8 cellular contexts compared by ENCODE assay signal in genomic region chr22:30212363-30212995, GRCh38. TPM values are rescaled to one million over a fixed set of nuclear protein-coding genes. Genes with fewer than 3 reads are reported as not detected.
DNase-seq lines count a peak whose midpoint lies in the region; ATAC-seq, FAIRE-seq and TF ChIP-seq lines count a peak whose summit lies in the region.

No MANE protein-coding gene starts in this region.

- H3K4me3 ChIP-seq in adipocyte (ENCODE audit: low read length) (no peak overlapping the region), kidney epithelial cell (ENCODE audit: low read depth, low read length) (no peak overlapping the region), upper lobe of left lung (no peak overlapping the region), coronary artery (no peak overlapping the region)

- TF ChIP-seq POLR2A in upper lobe of left lung (IDR thresholded peaks at IDR 0.05): no peak

- peak overlapping the region; percentile 7 for H3K9ac ChIP-seq in adipocyte (ENCODE audit: low read length)

- no peak for FAIRE-seq in D721Med (lab: Jason Lieb, UNC)

- TF ChIP-seq CTCF in kidney epithelial cell (IDR thresholded peaks at IDR 0.05; ENCODE audit: insufficient read depth, low read length, poor library complexity, severe bottlenecking): no peak
- peak in 2 of 6 experiments; percentile 2 to 8 for TF ChIP-seq CTCF in upper lobe of left lung (IDR thresholded peaks at IDR 0.05)
- no peak for TF ChIP-seq CTCF in D721Med (IDR thresholded peaks at IDR 0.05; ENCODE audit: insufficient read depth, missing control alignments)
- TF ChIP-seq CTCF in coronary artery (IDR thresholded peaks at IDR 0.05): no peak

- ATAC-seq in upper lobe of left lung (ENCODE audit: low FRiP score in 2 of 2) (peak; percentile 81 to 91), HG02571 (IDR thresholded peaks at IDR 0.05; ENCODE audit: unreplicated experiment) (no peak)

- peak in 2 of 4 donors; percentile 33 to 99 for TF ChIP-seq EP300 in upper lobe of left lung (IDR thresholded peaks at IDR 0.05)

- H3K9me3 ChIP-seq in adipocyte (ENCODE audit: control insufficient read depth, low read length) (no peaks in the 10 kb centered on the region), upper lobe of left lung (no peaks in the 10 kb centered on the region)

- no peaks in the 10 kb centered on the region for H3K36me3 ChIP-seq in adipocyte (ENCODE audit: control insufficient read depth, insufficient read depth, low read length, severe bottlenecking)
- no peaks in the 10 kb centered on the region for H3K36me3 ChIP-seq in kidney epithelial cell (ENCODE audit: control insufficient read depth, insufficient read depth, low read length)
- no peaks in the 10 kb centered on the region for H3K36me3 ChIP-seq in upper lobe of left lung

- 39 to 41% methylated on average over 5 of the region's 5 CpGs for WGBS in upper lobe of left lung, 2 donors

- H3K27me3 ChIP-seq in adipocyte (replicated peaks; ENCODE audit: control insufficient read depth, insufficient read depth, low read length) (no peaks in the 10 kb centered on the region), kidney epithelial cell (ENCODE audit: control insufficient read depth, insufficient read depth, low read length) (no peaks in the 10 kb centered on the region), upper lobe of left lung (no peaks in the 10 kb centered on the region)

- peak overlapping the region; percentile 30 to 90 (median 73) for H3K27ac ChIP-seq in upper lobe of left lung
- H3K27ac ChIP-seq in coronary artery: peak overlapping the region in 1 of 2 donors; percentile 40

- peak; percentile 84 for DNase-seq in AG08396 (ENCODE audit: low spot score)
- peak; percentile 87 for DNase-seq in HS-5 (ENCODE audit: low read depth)
- DNase-seq in adipocyte (ENCODE audit: low read depth): peak; percentile 80
- peak; percentile 98 for DNase-seq in kidney epithelial cell (ENCODE audit: low read depth)
- peak in 1 of 2 donors; percentile 96 for DNase-seq in upper lobe of left lung
- DNase-seq in D721Med (ENCODE audit: insufficient read length, low spot score): no peak
- DNase-seq in coronary artery (ENCODE audit: low spot score): no peak

- H3K4me1 ChIP-seq in adipocyte (ENCODE audit: control insufficient read depth, insufficient read depth, low read length) (peaks cover 31% of the 10 kb centered on the region), upper lobe of left lung (peaks cover 17 to 26% (median 22%) of the 10 kb centered on the region in 4 donors)

RNA-seq across cellular contexts. Expression of gene LIF, which starts 34.1 kb away (rescaled TPM):
- 108 and 112 TPM in 2 replicates for total RNA-seq in kidney epithelial cell
- total RNA-seq in upper lobe of left lung: 10 to 100 TPM in 1 of 6 donors, 1 to 10 TPM in 4, under 1 TPM in 1; 0.89 to 16.9 (median 3.8) TPM

RNA-seq across cellular contexts. Expression of gene OSM, which starts 54.2 kb away (rescaled TPM):
- total RNA-seq in kidney epithelial cell (not detected in 2 replicates), upper lobe of left lung (10 to 100 TPM in 1 of 6 donors, 1 to 10 TPM in 4, under 1 TPM in 1; 0.98 to 11.7 (median 5.1) TPM)

Comparison
In these comparisons a context has a peak if more than half of its experiments do, and no peak if none do; other contexts are left out.
1. DNase-seq: peak in AG08396 (single experiment), HS-5 (single experiment), adipocyte (single experiment) and kidney epithelial cell (single experiment); none in D721Med (single experiment) and coronary artery (single experiment).